27 cellular contexts compared by ENCODE assay signal in genomic region chr13:90395348-90395747, GRCh38.
"Had no signal": no experiment of that assay in that cellular context is flagged by ENCODE, and none has a peak within 500 bp of the region (broad histone marks: within the 10 kb centered on the region; RNA-seq: fewer than 3 reads in every experiment).

No MANE protein-coding gene starts in this region.

- H3K27me3 ChIP-seq: stomach, suprapubic skin, testis, thyroid gland, tibial artery, tibial nerve, transverse colon, upper lobe of left lung, upper lobe of right lung, uterus, vagina had no signal

- FAIRE-seq: urothelium cell line had no signal

- DNase-seq: stimulated activated CD4-positive, alpha-beta T cell treated with anti-CD3 and anti-CD28 coated beads, Interleukin-2, amount 100 ng/mL, for 48 hours; stimulated activated CD4-positive, alpha-beta T cell treated with anti-CD3 and anti-CD28 coated beads, Interleukin-4, amount 100 ng/mL, for 1 hour; stimulated activated CD4-positive, alpha-beta T cell treated with anti-CD3 and anti-CD28 coated beads, Interleukin-4, amount 100 ng/mL, for 24 hours; stimulated activated CD4-positive, alpha-beta T cell treated with anti-CD3 and anti-CD28 coated beads, Interleukin-4, amount 100 ng/mL, for 4 hours; stimulated activated CD8-positive, alpha-beta memory T cell treated with anti-CD3 and anti-CD28 coated beads, Interleukin-4, amount 100 ng/mL, for 48 hours; stimulated activated naive B cell treated with anti-CD40 and anti-IgM and Interleukin-4, amounts not matched to agents 10 μg/mL and 1 μg/mL and 100 μg/mL, for 72 hours; stimulated activated naive CD4-positive, alpha-beta T cell; stimulated activated naive CD4-positive, alpha-beta T cell treated with Interleukin-2 at 50 U/mL for 16 hours; stimulated activated naive CD8-positive, alpha-beta T cell treated with anti-CD3 and anti-CD28 coated beads, Interleukin-15, amount 100 ng/mL, for 72 hours; stimulated activated naive CD8-positive, alpha-beta T cell treated with anti-CD3 and anti-CD28 coated beads, Interleukin-15, Interleukin-2, amounts not matched to agents 100 U/mL and 50 U/mL, for 24 hours; stomach; substantia nigra; testis; thyroid gland; tibial artery; transverse colon; trophoblast cell; upper lobe of left lung; upper lobe of right lung; uterus had no signal

- H3K9me3 ChIP-seq: suprapubic skin, thoracic aorta, thyroid gland, upper lobe of left lung, uterus, vagina had no signal

- H3K27ac ChIP-seq: stomach, suprapubic skin, testis, thoracic aorta, thyroid gland, tibial artery, tibial nerve, transverse colon, upper lobe of left lung, upper lobe of right lung, uterus, vagina had no signal

- H3K36me3 ChIP-seq: stomach, suprapubic skin, thoracic aorta, thyroid gland, tibial artery, tibial nerve, transverse colon, upper lobe of left lung, upper lobe of right lung, uterus, vagina had no signal

- H3K4me3 ChIP-seq: stomach, suprapubic skin, testis, thoracic aorta, thyroid gland, tibial artery, tibial nerve, transverse colon, upper lobe of left lung, upper lobe of right lung, uterus, vagina had no signal

- H3K4me1 ChIP-seq: stomach, suprapubic skin, testis, thyroid gland, tibial artery, tibial nerve, transverse colon, upper lobe of left lung, upper lobe of right lung, uterus, vagina had no signal

- ATAC-seq: stimulated activated effector memory CD8-positive, alpha-beta T cell treated with anti-CD3 and anti-CD28 coated beads, Interleukin-12 subunit alpha, Interleukin-12 subunit beta, amount 100 ng/mL, for 72 hours; stimulated activated memory B cell treated with anti-CD40 and anti-IgM and Interleukin-4, amounts not matched to agents 10 μg/mL and 1 μg/mL and 100 μg/mL, for 72 hours; stimulated activated naive B cell treated with anti-CD40 and anti-IgM and Interleukin-4, amounts not matched to agents 10 μg/mL and 1 μg/mL and 100 μg/mL, for 72 hours; stimulated activated naive CD8-positive, alpha-beta T cell treated with anti-CD3 and anti-CD28 coated beads, Interleukin-15, amount 100 ng/mL, for 72 hours; stimulated activated naive CD8-positive, alpha-beta T cell treated with anti-CD3 and anti-CD28 coated beads, Interleukin-15, Interleukin-2, amounts not matched to agents 100 U/mL and 50 U/mL, for 24 hours; upper lobe of right lung had no signal
